Comparison of ENCODE assay signal across 8 cellular contexts in the genomic region with DNA sequence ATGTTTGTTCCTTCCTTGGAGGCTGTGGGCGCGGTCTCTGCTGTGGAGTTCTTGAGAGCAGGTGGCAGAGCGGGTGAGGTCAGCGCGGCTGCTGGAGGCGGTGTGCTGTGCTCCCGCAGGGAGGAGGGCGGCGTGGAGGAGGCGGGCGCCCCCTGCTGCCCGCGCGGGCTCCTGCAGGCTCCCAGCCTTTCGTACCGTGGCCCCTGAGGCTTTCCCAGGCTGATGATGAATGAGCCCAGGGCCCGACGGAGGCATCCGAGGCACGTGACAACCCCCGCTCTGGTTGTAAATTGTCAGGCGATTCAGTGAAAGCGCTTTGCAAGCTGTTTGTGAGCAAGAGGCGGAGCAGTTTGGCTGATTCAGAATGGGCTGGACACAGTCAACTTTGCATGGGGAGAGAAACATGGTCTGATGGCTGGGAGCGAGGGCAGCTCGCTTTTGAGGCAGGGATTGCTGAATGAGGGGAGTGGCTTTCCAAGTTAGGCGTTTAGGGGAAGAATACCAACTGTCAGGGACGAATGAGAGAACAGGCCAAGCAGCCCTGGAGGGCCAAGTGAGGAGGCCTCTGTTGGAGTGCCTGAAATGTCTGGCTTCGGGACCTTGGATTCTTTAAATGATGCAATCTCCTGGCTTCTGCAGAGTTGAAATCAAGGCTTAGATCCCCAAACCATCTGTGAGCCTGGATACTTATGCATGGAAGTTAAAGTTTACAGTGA. TPM values are rescaled to one million over a fixed set of nuclear protein-coding genes. Genes with fewer than 3 reads are reported as not detected.
DNase-seq lines count a peak whose midpoint lies in the region; ATAC-seq and TF ChIP-seq lines count a peak whose summit lies in the region.

No MANE protein-coding gene starts in this region.

- peaks cover 2 to 16% (median 4%) of the 10 kb centered on the region in 3 donors for H3K36me3 Mint-ChIP-seq in CD8-positive, alpha-beta memory T cell
- H3K36me3 Mint-ChIP-seq in T-cell = peaks cover 11% of the 10 kb centered on the region

- H3K9me3 ChIP-seq in CD8-positive, alpha-beta memory T cell (ENCODE audit: low read length) = no peaks in the 10 kb centered on the region
- H3K9me3 ChIP-seq in left ventricle myocardium inferior (replicated peaks) (peaks cover 15% of the 10 kb centered on the region), uterus (no peaks in the 10 kb centered on the region)

- H3K27ac Mint-ChIP-seq in CD8-positive, alpha-beta memory T cell = peak overlapping the region in 6 of 8 donors; percentile 28 to 96 (median 72)
- peak overlapping the region; percentile 44 to 63 for H3K27ac Mint-ChIP-seq in T-cell

- H3K36me3 ChIP-seq in CD8-positive, alpha-beta memory T cell (ENCODE audit: insufficient read depth, low read length) = no peaks in the 10 kb centered on the region
- H3K36me3 ChIP-seq in left ventricle myocardium inferior = no peaks in the 10 kb centered on the region
- H3K36me3 ChIP-seq in uterus = no peaks in the 10 kb centered on the region

- peaks cover 29% of the 10 kb centered on the region for H3K4me1 ChIP-seq in CD8-positive, alpha-beta memory T cell (ENCODE audit: insufficient read depth, low read length)
- H3K4me1 ChIP-seq in left ventricle myocardium inferior (peaks cover 14% of the 10 kb centered on the region), uterus (peaks cover 0 to 6% of the 10 kb centered on the region in 2 donors)

- POLR2A ChIA-PET in CD8-positive, alpha-beta memory T cell (lab: Charles Lee) = no interaction called here
- POLR2A ChIA-PET in T-cell (lab: Charles Lee) = interaction anchor here in 1 of 2 donors (0.6 to 1.4 kb wide), 2 partner anchors 13 to 134 kb away, joined by 3 to 11 read pairs; no protein-coding TSS in a partner anchor

- peaks cover 8 to 28% (median 25%) of the 10 kb centered on the region in 3 donors for H3K4me1 Mint-ChIP-seq in CD8-positive, alpha-beta memory T cell
- H3K4me1 Mint-ChIP-seq in T-cell = peaks cover 38 to 43% (median 41%) of the 10 kb centered on the region in 3 donors

- H3K27me3 ChIP-seq in CD8-positive, alpha-beta memory T cell (ENCODE audit: insufficient read depth, low read length, poor library complexity, severe bottlenecking) = no peaks in the 10 kb centered on the region
- peaks cover 7% of the 10 kb centered on the region for H3K27me3 ChIP-seq in left ventricle myocardium inferior (ENCODE audit: low read depth)
- H3K27me3 ChIP-seq in uterus = no peaks in the 10 kb centered on the region

- H3K9me3 Mint-ChIP-seq in CD8-positive, alpha-beta memory T cell = peaks cover 0 to 16% (median 13%) of the 10 kb centered on the region in 5 donors
- H3K9me3 Mint-ChIP-seq in T-cell = peaks cover 4 to 19% (median 17%) of the 10 kb centered on the region in 3 donors

- H3K4me3 ChIP-seq in CD8-positive, alpha-beta memory T cell (ENCODE audit: low read length) = no peak overlapping the region
- peak overlapping the region; percentile 20 for H3K4me3 ChIP-seq in left ventricle myocardium inferior
- no peak overlapping the region for H3K4me3 ChIP-seq in uterus

- intact Hi-C loops in left ventricle myocardium inferior (cut with micrococcal nuclease) = no loop called here
- intact Hi-C loops in uterus (cut with DNase I; ENCODE audit: low total_unique reads) = no loop called here

- peak overlapping the region in 5 of 7 donors; percentile 13 to 49 (median 30) for H3K4me3 Mint-ChIP-seq in CD8-positive, alpha-beta memory T cell
- peak overlapping the region in 1 of 3 donors; percentile 44 for H3K4me3 Mint-ChIP-seq in T-cell

- DNase-seq in CD8-positive, alpha-beta memory T cell = peak; percentile 63 to 81 (median 71)
- DNase-seq in M059J (ENCODE audit: low read depth) (peak; percentile 96), T-cell (peak; percentile 66 to 86 (median 75)), amniotic stem cell (lab: John Stamatoyannopoulos, UW) (peak; percentile 86), left ventricle myocardium inferior (peak; percentile 79), pulmonary artery endothelial cell (ENCODE audit: low read depth, low spot score) (peak; percentile 22), uterus (peak; percentile 87 to 93)

- H3K27me3 Mint-ChIP-seq in CD8-positive, alpha-beta memory T cell = peaks cover 0 to 3% of the 10 kb centered on the region in 2 donors
- H3K27me3 Mint-ChIP-seq in T-cell = peaks cover 0 to 4% of the 10 kb centered on the region in 2 donors

- CTCF ChIA-PET in CD8-positive, alpha-beta memory T cell (lab: Charles Lee) = interaction anchor here (0.7 to 4.9 kb wide), 13 partner anchors 9 to 352 kb away, joined by 3 to 34 read pairs (median 5); no protein-coding TSS in a partner anchor
- CTCF ChIA-PET in T-cell (lab: Charles Lee) = interaction anchor here in 1 of 2 donors (0.7 kb wide), 1 partner anchor 10 kb away, joined by 4 read pairs; no protein-coding TSS in a partner anchor

- peak; percentile 97 for TF ChIP-seq CTCF in left ventricle myocardium inferior (IDR thresholded peaks at IDR 0.05; ENCODE audit: borderline replicate concordance)
- peak; percentile 85 to 93 (median 90) for TF ChIP-seq CTCF in uterus (IDR thresholded peaks at IDR 0.05)

- ATAC-seq in GM21529 (IDR thresholded peaks at IDR 0.05; ENCODE audit: unreplicated experiment) (peak; percentile 70), T-cell (replicated peaks in 1 of 4) (peak; percentile 95 to 97 (median 96))

- TF ChIP-seq POLR2A in uterus (IDR thresholded peaks at IDR 0.05) = peak in 1 of 2 donors; percentile 20

- H3K27ac ChIP-seq in CD8-positive, alpha-beta memory T cell (ENCODE audit: low read depth, low read length) = no peak overlapping the region
- H3K27ac ChIP-seq in left ventricle myocardium inferior (replicated peaks) = no peak overlapping the region
- peak overlapping the region; percentile 40 to 57 for H3K27ac ChIP-seq in uterus

RNA-seq across cellular contexts. Expression of gene CDHR3, which starts 46.6 kb away (rescaled TPM):
- 1 to 10 TPM in 1 of 2 experiments, under 1 TPM in 1; 0.55 to 1.4 TPM for total RNA-seq in CD8-positive, alpha-beta memory T cell
- polyA plus RNA-seq in CD8-positive, alpha-beta memory T cell = 1.7 TPM
- total RNA-seq in M059J (2014; rRNA removed; shearing (Covaris generic)) = 0.52 and 2.1 TPM in 2 replicates
- total RNA-seq in T-cell (10 to 100 TPM; 10.5 to 18.5 (median 14.5) TPM), left ventricle myocardium inferior (11.4 TPM), pulmonary artery endothelial cell (1.1 and 1.4 TPM in 2 replicates), uterus (1 to 10 TPM in 3 of 4 donors, not detected in 1; 5.4 to 7.9 (median 5.9) TPM)

Comparison
In these comparisons a context has a peak if more than half of its experiments do, and no peak if none do; other contexts are left out.
1. DNase-seq: peak in every context shown above with its lines; median percentile 96 in M059J; 90 in uterus; 86 in amniotic stem cell; 79 in left ventricle myocardium inferior; 75 in T-cell; 71 in CD8-positive, alpha-beta memory T cell; 22 in pulmonary artery endothelial cell.
2. H3K27ac ChIP-seq: peak in uterus (2 of 2); none in CD8-positive, alpha-beta memory T cell (single experiment) and left ventricle myocardium inferior (single experiment).